Comparison of ENCODE assay signal across 19 cellular contexts in the genomic region with DNA sequence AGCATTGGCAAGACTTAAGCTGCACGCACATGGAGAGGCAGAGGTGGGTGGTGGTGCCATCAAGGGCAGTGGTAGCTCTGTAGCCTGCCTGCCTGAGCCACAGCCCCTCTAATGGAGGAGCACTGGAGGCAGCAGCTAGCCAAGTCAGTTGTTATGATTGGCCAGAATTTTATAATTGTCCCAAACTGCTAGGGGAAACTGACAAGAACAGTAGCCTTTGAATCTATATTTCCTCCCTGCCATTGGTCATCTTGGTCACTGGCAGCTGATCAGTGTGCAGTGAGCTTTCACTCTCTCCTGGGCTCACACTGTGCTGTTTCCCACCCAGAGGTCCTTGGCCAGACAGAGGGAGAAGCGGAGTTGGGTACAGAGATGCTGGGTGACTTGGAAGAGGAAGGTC. TPM values are rescaled to one million over a fixed set of nuclear protein-coding genes. Genes with fewer than 3 reads are reported as not detected.
DNase-seq lines count a peak whose midpoint lies in the region; ATAC-seq and TF ChIP-seq lines count a peak whose summit lies in the region.
"Had no signal": no experiment of that assay in that cellular context is flagged by ENCODE, and none has a peak within 500 bp of the region (broad histone marks: within the 10 kb centered on the region; RNA-seq: fewer than 3 reads in every experiment).

No MANE protein-coding gene starts in this region.

- no peak overlapping the region for H2AFZ ChIP-seq in Karpas-422 (ENCODE audit: low read length)

- no peak overlapping the region for H3K4me2 ChIP-seq in Karpas-422 (ENCODE audit: low read depth, low read length, poor library complexity, severe bottlenecking)
- H3K4me2 ChIP-seq: A549 had no signal

- H3K36me3 ChIP-seq in Karpas-422 (ENCODE audit: insufficient read depth, low read length) (peaks cover 28% of the 10 kb centered on the region; the same call in 1 of the 2 replicates), ovary (no peaks in the 10 kb centered on the region)

- H3K9me3 Mint-ChIP-seq in activated T-cell treated with anti-CD3 and anti-CD28 coated beads, Interleukin-2, amount 50 U/mL, for 24 hours = no peaks in the 10 kb centered on the region
- H3K9me3 Mint-ChIP-seq: CD4-positive, alpha-beta T cell; H9; IgD-negative memory B cell had no signal

- no peak overlapping the region for H3K4me3 ChIP-seq in Karpas-422 (ENCODE audit: low read length)
- no peak overlapping the region for H3K4me3 ChIP-seq in ovary
- H3K4me3 ChIP-seq: A549 had no signal

- no peaks in the 10 kb centered on the region for H3K9me2 ChIP-seq in Karpas-422 (replicated peaks; ENCODE audit: insufficient read depth, low read length)

- peaks cover 82% of the 10 kb centered on the region for H3K36me3 Mint-ChIP-seq in activated T-cell treated with anti-CD3 and anti-CD28 coated beads, Interleukin-2, amount 50 U/mL, for 24 hours (ENCODE audit: low read depth)

- TF ChIP-seq CTCF in ovary (IDR thresholded peaks at IDR 0.05) = no peak

- H3K79me2 ChIP-seq in Karpas-422 (ENCODE audit: low read length) = peaks cover 24% of the 10 kb centered on the region

- TF ChIP-seq EP300 in ovary (IDR thresholded peaks at IDR 0.05) = no peak

- H3K9me3 ChIP-seq in Karpas-422 (ENCODE audit: low read length) = no peaks in the 10 kb centered on the region
- H3K9me3 ChIP-seq in ovary = no peaks in the 10 kb centered on the region
- H3K9me3 ChIP-seq: A549, Caco-2 had no signal

- no peak overlapping the region for H3K4me3 Mint-ChIP-seq in activated T-cell treated with anti-CD3 and anti-CD28 coated beads, Interleukin-2, amount 50 U/mL, for 24 hours
- H3K4me3 Mint-ChIP-seq: CD4-positive, alpha-beta T cell; H9; IgD-negative memory B cell had no signal

- ATAC-seq in GM21786 (IDR thresholded peaks at IDR 0.05; ENCODE audit: unreplicated experiment) = no peak
- ATAC-seq: A549 had no signal

- peak overlapping the region; percentile 68 for H3K27ac Mint-ChIP-seq in activated T-cell treated with anti-CD3 and anti-CD28 coated beads, Interleukin-2, amount 50 U/mL, for 24 hours
- H3K27ac Mint-ChIP-seq: CD4-positive, alpha-beta T cell; H9; IgD-negative memory B cell had no signal

- H3K9ac ChIP-seq in Karpas-422 (ENCODE audit: low read length) = no peak overlapping the region

- no peak overlapping the region for H3K27ac ChIP-seq in Karpas-422 (ENCODE audit: low read length)
- no peak overlapping the region for H3K27ac ChIP-seq in ovary
- H3K27ac ChIP-seq: 22Rv1, A549, C4-2B had no signal

- peaks cover 39% of the 10 kb centered on the region for H3K4me1 Mint-ChIP-seq in activated T-cell treated with anti-CD3 and anti-CD28 coated beads, Interleukin-2, amount 50 U/mL, for 24 hours (ENCODE audit: low read depth)
- H3K4me1 Mint-ChIP-seq: H9 had no signal

- H3K4me1 ChIP-seq in Karpas-422 (ENCODE audit: low read length) (peaks cover 21% of the 10 kb centered on the region), ovary (ENCODE audit: insufficient read depth) (no peaks in the 10 kb centered on the region)
- H3K4me1 ChIP-seq: A549, Caco-2 had no signal

- no peak for DNase-seq in activated T-cell treated with anti-CD3 and anti-CD28 coated beads, Interleukin-2, amount 50 U/mL, for 24 hours
- DNase-seq in activated T-cell treated with anti-CD3 and anti-CD28 coated beads for 4 hours (no peak), Karpas-422 (peak; percentile 34), dermis microvascular lymphatic vessel endothelial cell (ENCODE audit: low read depth in 2 of 2) (peak; percentile 16 to 21), islet precursor cell (no peak), ovary (no peak)
- DNase-seq in stimulated activated CD8-positive, alpha-beta memory T cell treated with anti-CD3 and anti-CD28 coated beads, Interleukin-4, amount 100 ng/mL, for 48 hours = peak; percentile 9
- DNase-seq: AML-193; Caco-2; CD4-positive, alpha-beta T cell; DMS153; DMS79; GDM1; H9 had no signal

- H3K27me3 Mint-ChIP-seq in activated T-cell treated with anti-CD3 and anti-CD28 coated beads, Interleukin-2, amount 50 U/mL, for 24 hours = no peaks in the 10 kb centered on the region
- H3K27me3 Mint-ChIP-seq: CD4-positive, alpha-beta T cell; IgD-negative memory B cell had no signal

- WGBS in ovary, 3 donors = 92 to 95% (median 93%) methylated on average over 2 of the region's 2 CpGs

- H3K27me3 ChIP-seq in Karpas-422 (ENCODE audit: low read length) (no peaks in the 10 kb centered on the region), ovary (no peaks in the 10 kb centered on the region)

- intact Hi-C loops in ovary (cut with DNase I) = no loop called here

- H4K20me1 ChIP-seq in Karpas-422 (ENCODE audit: insufficient read depth, low read depth, low read length) = no peaks in the 10 kb centered on the region

- TF ChIP-seq POLR2A in ovary (IDR thresholded peaks at IDR 0.05) = no peak

RNA-seq across cellular contexts. Expression of a gene that starts 9.6 kb away (rescaled TPM):
- total RNA-seq in Karpas-422 (2014; rRNA removed; shearing (Covaris generic); ENCODE audit: low replicate concordance) = 24.3 and 50.0 TPM in 2 replicates
- 3.1 and 4.2 TPM in 2 replicates for total RNA-seq in dermis microvascular lymphatic vessel endothelial cell
- total RNA-seq in ovary = 10 to 100 TPM; 11.6 to 27.6 (median 21.2) TPM
- polyA plus RNA-seq in ovary = 10 to 100 TPM in 1 of 2 donors, 1 to 10 TPM in 1; 5.5 to 12.2 TPM

RNA-seq across cellular contexts. Expression of a gene that starts 12.9 kb away (rescaled TPM):
- 3.5 and 14.6 TPM in 2 replicates for total RNA-seq in Karpas-422 (2014; rRNA removed; shearing (Covaris generic); ENCODE audit: low replicate concordance)
- total RNA-seq in dermis microvascular lymphatic vessel endothelial cell (2.8 and 4.2 TPM in 2 replicates), ovary (10 to 100 TPM in 5 of 7 donors, 1 to 10 TPM in 2; 5.4 to 16.0 (median 11.8) TPM)
- polyA plus RNA-seq in ovary = 10 to 100 TPM in 1 of 2 donors, 1 to 10 TPM in 1; 7.0 to 11.0 TPM

RNA-seq across cellular contexts. Expression of a gene that starts 57.0 kb away (rescaled TPM):
- 20.7 and 20.8 TPM in 2 replicates for total RNA-seq in Karpas-422 (2014; rRNA removed; shearing (Covaris generic); ENCODE audit: low replicate concordance)
- 22.9 and 27.1 TPM in 2 replicates for total RNA-seq in dermis microvascular lymphatic vessel endothelial cell
- 10 to 100 TPM; 14.0 to 30.2 (median 24.5) TPM for total RNA-seq in ovary
- 10 to 100 TPM in 1 of 2 donors, 1 to 10 TPM in 1; 8.0 to 17.6 TPM for polyA plus RNA-seq in ovary

Comparison
In these comparisons a context has a peak if more than half of its experiments do, and no peak if none do; other contexts are left out.
1. DNase-seq: peak in Karpas-422 (single experiment), dermis microvascular lymphatic vessel endothelial cell (2 of 2) and stimulated activated CD8-positive, alpha-beta memory T cell treated with anti-CD3 and anti-CD28 coated beads, Interleukin-4, amount 100 ng/mL, for 48 hours (single experiment); none in activated T-cell treated with anti-CD3 and anti-CD28 coated beads, Interleukin-2, amount 50 U/mL, for 24 hours (single experiment), activated T-cell treated with anti-CD3 and anti-CD28 coated beads for 4 hours (single experiment), islet precursor cell (single experiment) and ovary (0 of 5).